Comparison of ENCODE assay signal across 1 cellular context in the genomic region with DNA sequence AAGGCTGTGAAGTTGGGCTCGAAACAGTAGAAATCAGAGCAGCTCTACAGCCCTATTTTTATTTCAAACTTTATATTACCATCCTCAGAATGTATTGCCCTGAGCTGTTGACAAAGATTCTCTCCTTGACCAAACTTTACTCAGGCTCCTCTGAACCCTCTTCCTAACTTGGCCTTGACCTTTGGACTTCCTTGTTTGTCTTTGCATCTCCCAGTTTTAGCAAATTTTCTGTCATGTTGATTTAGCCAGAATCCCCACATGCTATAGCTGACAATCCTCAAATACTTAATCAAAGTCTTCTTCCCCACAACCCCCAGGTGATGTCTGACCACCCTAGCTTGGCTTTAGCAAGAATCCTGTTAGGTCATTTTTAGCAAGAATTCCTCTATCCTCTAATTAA.
TF ChIP-seq lines count a peak whose summit lies in the region.

No MANE protein-coding gene starts in this region.

TF ChIP-seq in HepG2, 621 proteins besides CTCF, POLR2A, EP300 and RAD21 (continued from another document and continues in another):
- TF ChIP-seq, protein P1, sequence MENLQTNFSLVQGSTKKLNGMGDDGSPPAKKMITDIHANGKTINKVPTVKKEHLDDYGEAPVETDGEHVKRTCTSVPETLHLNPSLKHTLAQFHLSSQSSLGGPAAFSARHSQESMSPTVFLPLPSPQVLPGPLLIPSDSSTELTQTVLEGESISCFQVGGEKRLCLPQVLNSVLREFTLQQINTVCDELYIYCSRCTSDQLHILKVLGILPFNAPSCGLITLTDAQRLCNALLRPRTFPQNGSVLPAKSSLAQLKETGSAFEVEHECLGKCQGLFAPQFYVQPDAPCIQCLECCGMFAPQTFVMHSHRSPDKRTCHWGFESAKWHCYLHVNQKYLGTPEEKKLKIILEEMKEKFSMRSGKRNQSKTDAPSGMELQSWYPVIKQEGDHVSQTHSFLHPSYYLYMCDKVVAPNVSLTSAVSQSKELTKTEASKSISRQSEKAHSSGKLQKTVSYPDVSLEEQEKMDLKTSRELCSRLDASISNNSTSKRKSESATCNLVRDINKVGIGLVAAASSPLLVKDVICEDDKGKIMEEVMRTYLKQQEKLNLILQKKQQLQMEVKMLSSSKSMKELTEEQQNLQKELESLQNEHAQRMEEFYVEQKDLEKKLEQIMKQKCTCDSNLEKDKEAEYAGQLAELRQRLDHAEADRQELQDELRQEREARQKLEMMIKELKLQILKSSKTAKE (CRISPR knock-in tag; IDR thresholded peaks at IDR 0.05; ENCODE audit: borderline replicate concordance): peak; percentile 63; the same call in 1 of the 2 replicates
- TF ChIP-seq, protein P2, sequence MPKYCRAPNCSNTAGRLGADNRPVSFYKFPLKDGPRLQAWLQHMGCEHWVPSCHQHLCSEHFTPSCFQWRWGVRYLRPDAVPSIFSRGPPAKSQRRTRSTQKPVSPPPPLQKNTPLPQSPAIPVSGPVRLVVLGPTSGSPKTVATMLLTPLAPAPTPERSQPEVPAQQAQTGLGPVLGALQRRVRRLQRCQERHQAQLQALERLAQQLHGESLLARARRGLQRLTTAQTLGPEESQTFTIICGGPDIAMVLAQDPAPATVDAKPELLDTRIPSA (CRISPR knock-in tag; IDR thresholded peaks at IDR 0.05; ENCODE audit: borderline replicate concordance): no peak
- TF ChIP-seq ZNF766 (CRISPR knock-in tag; IDR thresholded peaks at IDR 0.05; ENCODE audit: borderline replicate concordance) (no peak), PRMT3 (CRISPR knock-in tag; IDR thresholded peaks at IDR 0.05; ENCODE audit: borderline replicate concordance, low read depth) (no peak), HOXA3 (CRISPR knock-in tag; IDR thresholded peaks at IDR 0.05) (peak; percentile 28; the same call in 1 of the 2 replicates), CCAR2 (optimal IDR thresholded peaks at IDR 0.05; ENCODE audit: low read depth, low read length) (no peak), ISX (CRISPR knock-in tag; conservative IDR thresholded peaks at IDR 0.05) (no peak), RXRB (CRISPR knock-in tag; IDR thresholded peaks at IDR 0.05; ENCODE audit: borderline replicate concordance) (peak; percentile 74), FOXO1 (CRISPR knock-in tag; IDR thresholded peaks at IDR 0.05) (peak; percentile 75), SMAD1 (CRISPR knock-in tag; IDR thresholded peaks at IDR 0.05; ENCODE audit: borderline replicate concordance, low read depth) (no peak), ATF1 (CRISPR knock-in tag; IDR thresholded peaks at IDR 0.05) (0 out of 2 replicates have a peak, but pooled peaks have one; percentile 24), DMAP1 (CRISPR knock-in tag; IDR thresholded peaks at IDR 0.05) (no peak), PTBP1 (IDR thresholded peaks at IDR 0.05; ENCODE audit: low read depth, low read length, poor library complexity, severe bottlenecking) (no peak), RBM39 (IDR thresholded peaks at IDR 0.05; ENCODE audit: low read depth, low read length, poor library complexity, severe bottlenecking) (no peak), SIX1 (CRISPR knock-in tag; IDR thresholded peaks at IDR 0.05; ENCODE audit: borderline replicate concordance) (peak; percentile 9; the same call in 1 of the 2 replicates), ZBTB3 (CRISPR knock-in tag; IDR thresholded peaks at IDR 0.05; ENCODE audit: borderline replicate concordance, low read depth) (peak; percentile 93; the same call in 1 of the 2 replicates), HOXA9 (CRISPR knock-in tag; IDR thresholded peaks at IDR 0.05; ENCODE audit: borderline replicate concordance) (no peak), CBFB (CRISPR knock-in tag; IDR thresholded peaks at IDR 0.05) (peak; percentile 21; the same call in 1 of the 2 replicates), ZNF431 (CRISPR knock-in tag; IDR thresholded peaks at IDR 0.05; ENCODE audit: borderline replicate concordance, low read depth) (no peak), ZNF879 (CRISPR knock-in tag; IDR thresholded peaks at IDR 0.05) (no peak), MAFK (conservative IDR thresholded peaks at IDR 0.05 in 1 of 2, IDR thresholded peaks at IDR 0.05 in 1 of 2; ENCODE audit: low read length in 2 of 2) (no peak), ISL2 (CRISPR knock-in tag; IDR thresholded peaks at IDR 0.05) (peak; percentile 73), ARHGAP35 (CRISPR knock-in tag; IDR thresholded peaks at IDR 0.05; ENCODE audit: borderline replicate concordance) (no peak), ZNF776 (CRISPR knock-in tag; IDR thresholded peaks at IDR 0.05) (no peak), MIER3 (CRISPR knock-in tag; IDR thresholded peaks at IDR 0.05; ENCODE audit: borderline replicate concordance) (peak; percentile 19; the same call in 1 of the 2 replicates), TEAD2 (CRISPR knock-in tag; IDR thresholded peaks at IDR 0.05) (no peak), ZSCAN30 (CRISPR knock-in tag; IDR thresholded peaks at IDR 0.05) (no peak), ZNF556 (CRISPR knock-in tag; IDR thresholded peaks at IDR 0.05; ENCODE audit: borderline replicate concordance) (no peak), JDP2 (CRISPR knock-in tag; IDR thresholded peaks at IDR 0.05; ENCODE audit: borderline replicate concordance) (no peak), TCF12 (IDR thresholded peaks at IDR 0.05) (no peak), TCF12 (CRISPR knock-in tag; IDR thresholded peaks at IDR 0.05) (no peak), NR2F6 (IDR thresholded peaks at IDR 0.05) (peak; percentile 92), NR2F6 (CRISPR knock-in tag; IDR thresholded peaks at IDR 0.05) (peak; percentile 91), ZNF326 (CRISPR knock-in tag; IDR thresholded peaks at IDR 0.05; ENCODE audit: borderline replicate concordance) (no peak), TBX2 (CRISPR knock-in tag; IDR thresholded peaks at IDR 0.05; ENCODE audit: borderline replicate concordance) (peak; percentile 69; the same call in 1 of the 2 replicates), POLR2AphosphoS5 (IDR thresholded peaks at IDR 0.05; ENCODE audit: low read depth, low read length) (no peak), HNRNPK (IDR thresholded peaks at IDR 0.05; ENCODE audit: low read depth, low read length, poor library complexity, severe bottlenecking) (no peak), EHMT2 (IDR thresholded peaks at IDR 0.05; ENCODE audit: borderline replicate concordance, low read depth, low read length) (no peak), CREM (IDR thresholded peaks at IDR 0.05) (peak; percentile 71; the same call in 1 of the 2 replicates), CREM (CRISPR knock-in tag; IDR thresholded peaks at IDR 0.05) (no peak), ERF (CRISPR knock-in tag; IDR thresholded peaks at IDR 0.05) (peak; percentile 46; the same call in 1 of the 2 replicates), ZNF850 (CRISPR knock-in tag; conservative IDR thresholded peaks at IDR 0.05) (no peak)
- TF ChIP-seq, protein P3, sequence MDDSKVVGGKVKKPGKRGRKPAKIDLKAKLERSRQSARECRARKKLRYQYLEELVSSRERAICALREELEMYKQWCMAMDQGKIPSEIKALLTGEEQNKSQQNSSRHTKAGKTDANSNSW (CRISPR knock-in tag; IDR thresholded peaks at IDR 0.05; ENCODE audit: borderline replicate concordance): no peak
- TF ChIP-seq, protein P4, sequence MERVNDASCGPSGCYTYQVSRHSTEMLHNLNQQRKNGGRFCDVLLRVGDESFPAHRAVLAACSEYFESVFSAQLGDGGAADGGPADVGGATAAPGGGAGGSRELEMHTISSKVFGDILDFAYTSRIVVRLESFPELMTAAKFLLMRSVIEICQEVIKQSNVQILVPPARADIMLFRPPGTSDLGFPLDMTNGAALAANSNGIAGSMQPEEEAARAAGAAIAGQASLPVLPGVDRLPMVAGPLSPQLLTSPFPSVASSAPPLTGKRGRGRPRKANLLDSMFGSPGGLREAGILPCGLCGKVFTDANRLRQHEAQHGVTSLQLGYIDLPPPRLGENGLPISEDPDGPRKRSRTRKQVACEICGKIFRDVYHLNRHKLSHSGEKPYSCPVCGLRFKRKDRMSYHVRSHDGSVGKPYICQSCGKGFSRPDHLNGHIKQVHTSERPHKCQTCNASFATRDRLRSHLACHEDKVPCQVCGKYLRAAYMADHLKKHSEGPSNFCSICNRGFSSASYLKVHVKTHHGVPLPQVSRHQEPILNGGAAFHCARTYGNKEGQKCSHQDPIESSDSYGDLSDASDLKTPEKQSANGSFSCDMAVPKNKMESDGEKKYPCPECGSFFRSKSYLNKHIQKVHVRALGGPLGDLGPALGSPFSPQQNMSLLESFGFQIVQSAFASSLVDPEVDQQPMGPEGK (CRISPR knock-in tag; IDR thresholded peaks at IDR 0.05): peak; percentile 42; the same call in 1 of the 2 replicates
- TF ChIP-seq, protein P5, sequence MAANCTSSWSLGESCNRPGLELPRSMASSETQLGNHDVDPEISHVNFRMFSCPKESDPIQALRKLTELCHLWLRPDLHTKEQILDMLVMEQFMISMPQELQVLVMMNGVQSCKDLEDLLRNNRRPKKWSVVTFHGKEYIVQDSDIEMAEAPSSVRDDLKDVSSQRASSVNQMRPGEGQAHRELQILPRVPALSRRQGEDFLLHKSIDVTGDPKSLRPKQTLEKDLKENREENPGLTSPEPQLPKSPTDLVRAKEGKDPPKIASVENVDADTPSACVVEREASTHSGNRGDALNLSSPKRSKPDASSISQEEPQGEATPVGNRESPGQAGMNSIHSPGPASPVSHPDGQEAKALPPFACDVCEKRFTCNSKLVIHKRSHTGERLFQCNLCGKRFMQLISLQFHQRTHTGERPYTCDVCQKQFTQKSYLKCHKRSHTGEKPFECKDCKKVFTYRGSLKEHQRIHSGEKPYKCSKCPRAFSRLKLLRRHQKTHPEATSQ (CRISPR knock-in tag; IDR thresholded peaks at IDR 0.05; ENCODE audit: borderline replicate concordance): no peak
- TF ChIP-seq, protein P6, sequence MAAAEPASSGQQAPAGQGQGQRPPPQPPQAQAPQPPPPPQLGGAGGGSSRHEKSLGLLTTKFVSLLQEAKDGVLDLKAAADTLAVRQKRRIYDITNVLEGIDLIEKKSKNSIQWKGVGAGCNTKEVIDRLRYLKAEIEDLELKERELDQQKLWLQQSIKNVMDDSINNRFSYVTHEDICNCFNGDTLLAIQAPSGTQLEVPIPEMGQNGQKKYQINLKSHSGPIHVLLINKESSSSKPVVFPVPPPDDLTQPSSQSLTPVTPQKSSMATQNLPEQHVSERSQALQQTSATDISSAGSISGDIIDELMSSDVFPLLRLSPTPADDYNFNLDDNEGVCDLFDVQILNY (CRISPR knock-in tag; conservative IDR thresholded peaks at IDR 0.05): no peak
- TF ChIP-seq, protein P7, sequence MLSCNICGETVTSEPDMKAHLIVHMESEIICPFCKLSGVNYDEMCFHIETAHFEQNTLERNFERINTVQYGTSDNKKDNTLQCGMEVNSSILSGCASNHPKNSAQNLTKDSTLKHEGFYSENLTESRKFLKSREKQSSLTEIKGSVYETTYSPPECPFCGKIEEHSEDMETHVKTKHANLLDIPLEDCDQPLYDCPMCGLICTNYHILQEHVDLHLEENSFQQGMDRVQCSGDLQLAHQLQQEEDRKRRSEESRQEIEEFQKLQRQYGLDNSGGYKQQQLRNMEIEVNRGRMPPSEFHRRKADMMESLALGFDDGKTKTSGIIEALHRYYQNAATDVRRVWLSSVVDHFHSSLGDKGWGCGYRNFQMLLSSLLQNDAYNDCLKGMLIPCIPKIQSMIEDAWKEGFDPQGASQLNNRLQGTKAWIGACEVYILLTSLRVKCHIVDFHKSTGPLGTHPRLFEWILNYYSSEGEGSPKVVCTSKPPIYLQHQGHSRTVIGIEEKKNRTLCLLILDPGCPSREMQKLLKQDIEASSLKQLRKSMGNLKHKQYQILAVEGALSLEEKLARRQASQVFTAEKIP (CRISPR knock-in tag; IDR thresholded peaks at IDR 0.05; ENCODE audit: borderline replicate concordance): no peak
- TF ChIP-seq, protein P8, sequence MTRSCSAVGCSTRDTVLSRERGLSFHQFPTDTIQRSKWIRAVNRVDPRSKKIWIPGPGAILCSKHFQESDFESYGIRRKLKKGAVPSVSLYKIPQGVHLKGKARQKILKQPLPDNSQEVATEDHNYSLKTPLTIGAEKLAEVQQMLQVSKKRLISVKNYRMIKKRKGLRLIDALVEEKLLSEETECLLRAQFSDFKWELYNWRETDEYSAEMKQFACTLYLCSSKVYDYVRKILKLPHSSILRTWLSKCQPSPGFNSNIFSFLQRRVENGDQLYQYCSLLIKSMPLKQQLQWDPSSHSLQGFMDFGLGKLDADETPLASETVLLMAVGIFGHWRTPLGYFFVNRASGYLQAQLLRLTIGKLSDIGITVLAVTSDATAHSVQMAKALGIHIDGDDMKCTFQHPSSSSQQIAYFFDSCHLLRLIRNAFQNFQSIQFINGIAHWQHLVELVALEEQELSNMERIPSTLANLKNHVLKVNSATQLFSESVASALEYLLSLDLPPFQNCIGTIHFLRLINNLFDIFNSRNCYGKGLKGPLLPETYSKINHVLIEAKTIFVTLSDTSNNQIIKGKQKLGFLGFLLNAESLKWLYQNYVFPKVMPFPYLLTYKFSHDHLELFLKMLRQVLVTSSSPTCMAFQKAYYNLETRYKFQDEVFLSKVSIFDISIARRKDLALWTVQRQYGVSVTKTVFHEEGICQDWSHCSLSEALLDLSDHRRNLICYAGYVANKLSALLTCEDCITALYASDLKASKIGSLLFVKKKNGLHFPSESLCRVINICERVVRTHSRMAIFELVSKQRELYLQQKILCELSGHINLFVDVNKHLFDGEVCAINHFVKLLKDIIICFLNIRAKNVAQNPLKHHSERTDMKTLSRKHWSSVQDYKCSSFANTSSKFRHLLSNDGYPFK (CRISPR knock-in tag; IDR thresholded peaks at IDR 0.05; ENCODE audit: borderline replicate concordance): no peak
- TF ChIP-seq, protein P9, sequence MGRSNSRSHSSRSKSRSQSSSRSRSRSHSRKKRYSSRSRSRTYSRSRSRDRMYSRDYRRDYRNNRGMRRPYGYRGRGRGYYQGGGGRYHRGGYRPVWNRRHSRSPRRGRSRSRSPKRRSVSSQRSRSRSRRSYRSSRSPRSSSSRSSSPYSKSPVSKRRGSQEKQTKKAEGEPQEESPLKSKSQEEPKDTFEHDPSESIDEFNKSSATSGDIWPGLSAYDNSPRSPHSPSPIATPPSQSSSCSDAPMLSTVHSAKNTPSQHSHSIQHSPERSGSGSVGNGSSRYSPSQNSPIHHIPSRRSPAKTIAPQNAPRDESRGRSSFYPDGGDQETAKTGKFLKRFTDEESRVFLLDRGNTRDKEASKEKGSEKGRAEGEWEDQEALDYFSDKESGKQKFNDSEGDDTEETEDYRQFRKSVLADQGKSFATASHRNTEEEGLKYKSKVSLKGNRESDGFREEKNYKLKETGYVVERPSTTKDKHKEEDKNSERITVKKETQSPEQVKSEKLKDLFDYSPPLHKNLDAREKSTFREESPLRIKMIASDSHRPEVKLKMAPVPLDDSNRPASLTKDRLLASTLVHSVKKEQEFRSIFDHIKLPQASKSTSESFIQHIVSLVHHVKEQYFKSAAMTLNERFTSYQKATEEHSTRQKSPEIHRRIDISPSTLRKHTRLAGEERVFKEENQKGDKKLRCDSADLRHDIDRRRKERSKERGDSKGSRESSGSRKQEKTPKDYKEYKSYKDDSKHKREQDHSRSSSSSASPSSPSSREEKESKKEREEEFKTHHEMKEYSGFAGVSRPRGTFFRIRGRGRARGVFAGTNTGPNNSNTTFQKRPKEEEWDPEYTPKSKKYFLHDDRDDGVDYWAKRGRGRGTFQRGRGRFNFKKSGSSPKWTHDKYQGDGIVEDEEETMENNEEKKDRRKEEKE (IDR thresholded peaks at IDR 0.05): no peak
- TF ChIP-seq, protein P10, sequence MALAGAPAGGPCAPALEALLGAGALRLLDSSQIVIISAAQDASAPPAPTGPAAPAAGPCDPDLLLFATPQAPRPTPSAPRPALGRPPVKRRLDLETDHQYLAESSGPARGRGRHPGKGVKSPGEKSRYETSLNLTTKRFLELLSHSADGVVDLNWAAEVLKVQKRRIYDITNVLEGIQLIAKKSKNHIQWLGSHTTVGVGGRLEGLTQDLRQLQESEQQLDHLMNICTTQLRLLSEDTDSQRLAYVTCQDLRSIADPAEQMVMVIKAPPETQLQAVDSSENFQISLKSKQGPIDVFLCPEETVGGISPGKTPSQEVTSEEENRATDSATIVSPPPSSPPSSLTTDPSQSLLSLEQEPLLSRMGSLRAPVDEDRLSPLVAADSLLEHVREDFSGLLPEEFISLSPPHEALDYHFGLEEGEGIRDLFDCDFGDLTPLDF (CRISPR knock-in tag; IDR thresholded peaks at IDR 0.05): no peak
